Comparison of ENCODE assay signal across 13 cellular contexts in genomic region chr13:112481458-112481857, GRCh38.
"Had no signal": no experiment of that assay in that cellular context is flagged by ENCODE, and none has a peak within 500 bp of the region (broad histone marks: within the 10 kb centered on the region; RNA-seq: fewer than 3 reads in every experiment).

No MANE protein-coding gene starts in this region.

- DNase-seq: activated CD4-positive, alpha-beta T cell treated with anti-CD3 and anti-CD28 coated beads, Interleukin-2, amount 10 ng/mL, durations not matched to agents 7 days and 5 days; activated CD4-positive, CD25-positive, alpha-beta regulatory T cell; activated CD8-positive, alpha-beta memory T cell treated with anti-CD3 and anti-CD28 coated beads for 24 hours; activated CD8-positive, alpha-beta memory T cell treated with anti-CD3 and anti-CD28 coated beads, Interleukin-2, amount 50 U/mL, for 48 hours; activated gamma-delta T cell treated with Interleukin-2 at 50 U/mL for 16 hours; amygdala; heart left ventricle; kidney; natural killer cell; sigmoid colon; stimulated activated naive CD4-positive, alpha-beta T cell; substantia nigra; tibial artery had no signal
